ENCODE assay signal across 9 cellular contexts in the genomic region with DNA sequence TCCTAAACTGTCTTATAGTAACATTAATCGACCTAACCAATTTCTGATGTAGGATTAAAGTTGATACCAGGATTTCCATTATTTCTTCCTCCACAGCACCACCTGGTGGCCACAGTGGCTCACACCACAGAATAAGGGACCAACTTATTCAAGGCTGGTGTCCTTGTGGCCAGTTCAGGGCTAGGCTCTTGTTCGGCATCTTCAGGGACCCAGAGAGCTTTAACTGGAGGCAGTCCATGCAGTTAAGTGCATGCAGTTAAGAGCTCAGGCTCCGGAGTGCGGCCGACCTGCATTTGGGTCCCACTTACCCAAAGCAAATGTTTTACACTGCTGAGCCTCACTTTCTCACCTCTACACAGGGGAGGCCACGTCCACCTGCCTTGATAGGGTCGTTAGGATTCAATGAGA. TPM values are rescaled to one million over a fixed set of nuclear protein-coding genes. Genes with fewer than 3 reads are reported as not detected.
DNase-seq lines count a peak whose midpoint lies in the region; ATAC-seq, FAIRE-seq and TF ChIP-seq lines count a peak whose summit lies in the region.
"Had no signal": no experiment of that assay in that cellular context is flagged by ENCODE, and none has a peak within 500 bp of the region (broad histone marks: within the 10 kb centered on the region; RNA-seq: fewer than 3 reads in every experiment).

No MANE protein-coding gene starts in this region.

- no peak overlapping the region for H3K4me3 Mint-ChIP-seq in activated T-cell treated with anti-CD3 and anti-CD28 coated beads, Interleukin-2, amount 50 U/mL, for 72 hours
- H3K4me3 Mint-ChIP-seq in neural crest cell, result no peak overlapping the region

- FAIRE-seq in RCC 7860 (lab: Jason Lieb, UNC), result no peak

- peak overlapping the region; percentile 47 for H3K27ac Mint-ChIP-seq in activated T-cell treated with anti-CD3 and anti-CD28 coated beads, Interleukin-2, amount 50 U/mL, for 72 hours
- no peak overlapping the region for H3K27ac Mint-ChIP-seq in neural crest cell (ENCODE audit: unreplicated experiment)

- H3K4me1 ChIP-seq in stomach, result peaks cover 6 to 21% (median 15%) of the 10 kb centered on the region in 4 donors

- TF ChIP-seq CTCF in neural crest cell (conservative IDR thresholded peaks at IDR 0.05) (peak; percentile 94), stomach (IDR thresholded peaks at IDR 0.05) (peak in 5 of 7 experiments; percentile 83 to 96 (median 86))

- H3K9me3 ChIP-seq in stomach, result no peaks in the 10 kb centered on the region

- no peaks in the 10 kb centered on the region for H3K27me3 ChIP-seq in stomach

- no peak for TF ChIP-seq EP300 in stomach (IDR thresholded peaks at IDR 0.05)

- H3K27ac ChIP-seq in stomach, result no peak overlapping the region
- H3K27ac ChIP-seq: epithelial cell of prostate had no signal

- intact Hi-C loops in stomach (cut with DNase I; ENCODE audit: low total_unique reads), result loop anchor here (5.0 to 10.0 kb wide), 2 partner anchors 109 to 382 kb away; no protein-coding TSS in a partner anchor

- peaks cover 12 to 90% (median 75%) of the 10 kb centered on the region in 4 donors for H3K36me3 ChIP-seq in stomach

- no peaks in the 10 kb centered on the region for H3K27me3 Mint-ChIP-seq in activated T-cell treated with anti-CD3 and anti-CD28 coated beads, Interleukin-2, amount 50 U/mL, for 72 hours (ENCODE audit: low read depth)
- no peaks in the 10 kb centered on the region for H3K27me3 Mint-ChIP-seq in neural crest cell (ENCODE audit: low read depth)

- in situ Hi-C loops in KBM-7 (cut with MboI; ENCODE audit: low pct_unique_long_range_greater_than_20kb, low sequenced_read_pairs), result loop anchor here (10.0 to 25.0 kb wide), 2 partner anchors 102 to 374 kb away; no protein-coding TSS in a partner anchor

- H3K36me3 Mint-ChIP-seq in activated T-cell treated with anti-CD3 and anti-CD28 coated beads, Interleukin-2, amount 50 U/mL, for 72 hours (ENCODE audit: insufficient read depth in 2 of 2), result peaks cover 20 to 47% of the 10 kb centered on the region in 2 donors
- peaks cover 4% of the 10 kb centered on the region for H3K36me3 Mint-ChIP-seq in neural crest cell (ENCODE audit: low read depth)

- DNase-seq in DMS79 treated with DMSO at 0.1 percent for 48 hours (lab: John Stamatoyannopoulos, UW), result peak; percentile 89
- peak; percentile 84 for DNase-seq in KBM-7
- peak; percentile 32 for DNase-seq in RCC 7860 (ENCODE audit: low spot score)
- DNase-seq in activated T-cell treated with anti-CD3 and anti-CD28 coated beads, Interleukin-2, amount 50 U/mL, for 72 hours, result peak; percentile 75 to 85
- peak; percentile 86 for DNase-seq in fibroblast of peridontal ligament (ENCODE audit: extremely low read depth)
- DNase-seq in neural crest cell (ENCODE audit: low read depth, low spot score), result peak; percentile 84
- DNase-seq in stomach, result peak; percentile 82

- no peaks in the 10 kb centered on the region for H3K9me3 Mint-ChIP-seq in activated T-cell treated with anti-CD3 and anti-CD28 coated beads, Interleukin-2, amount 50 U/mL, for 72 hours
- H3K9me3 Mint-ChIP-seq in neural crest cell, result no peaks in the 10 kb centered on the region

- TF ChIP-seq POLR2A in stomach (IDR thresholded peaks at IDR 0.05), result no peak

- 32 to 45% (median 38%) methylated on average over 7 of the region's 7 CpGs for WGBS in stomach, 5 donors

- peaks cover 18% of the 10 kb centered on the region for H3K4me1 Mint-ChIP-seq in activated T-cell treated with anti-CD3 and anti-CD28 coated beads, Interleukin-2, amount 50 U/mL, for 72 hours (ENCODE audit: low read depth)
- H3K4me1 Mint-ChIP-seq in neural crest cell, result no peaks in the 10 kb centered on the region

- peak; percentile 76 to 82 for ATAC-seq in activated T-cell treated with anti-CD3 and anti-CD28 coated beads, Interleukin-2, amount 50 U/mL, for 72 hours (replicated peaks in 1 of 2)
- ATAC-seq in GM21619 (IDR thresholded peaks at IDR 0.05; ENCODE audit: unreplicated experiment), result no peak

- no peak overlapping the region for H3K4me3 ChIP-seq in stomach

RNA-seq across cellular contexts. Expression of gene GPR68, which starts 42.0 kb away (rescaled TPM):
- total RNA-seq in activated T-cell treated with anti-CD3 and anti-CD28 coated beads, Interleukin-2, amount 50 U/mL, for 72 hours, result 10 to 100 TPM; 18.9 to 19.2 TPM
- total RNA-seq in neural crest cell, result 0.14 and 0.36 TPM in 2 replicates
- 10 to 100 TPM in 2 of 5 donors, 1 to 10 TPM in 1, not detected in 2; 4.0 to 19.3 (median 11.0) TPM for total RNA-seq in stomach
- 10 to 100 TPM in 1 of 3 donors, 1 to 10 TPM in 2; 1.9 to 10.9 (median 7.2) TPM for polyA plus RNA-seq in stomach

Comparison
In these comparisons a context has a peak if more than half of its experiments do, and no peak if none do; other contexts are left out.
1. DNase-seq: peak in every context shown above with its lines; median percentile 89 in DMS79 treated with DMSO at 0.1 percent for 48 hours; 86 in fibroblast of peridontal ligament; 84 in KBM-7; 84 in neural crest cell; 82 in stomach; 80 in activated T-cell treated with anti-CD3 and anti-CD28 coated beads, Interleukin-2, amount 50 U/mL, for 72 hours; 32 in RCC 7860.